In the genomic region with DNA sequence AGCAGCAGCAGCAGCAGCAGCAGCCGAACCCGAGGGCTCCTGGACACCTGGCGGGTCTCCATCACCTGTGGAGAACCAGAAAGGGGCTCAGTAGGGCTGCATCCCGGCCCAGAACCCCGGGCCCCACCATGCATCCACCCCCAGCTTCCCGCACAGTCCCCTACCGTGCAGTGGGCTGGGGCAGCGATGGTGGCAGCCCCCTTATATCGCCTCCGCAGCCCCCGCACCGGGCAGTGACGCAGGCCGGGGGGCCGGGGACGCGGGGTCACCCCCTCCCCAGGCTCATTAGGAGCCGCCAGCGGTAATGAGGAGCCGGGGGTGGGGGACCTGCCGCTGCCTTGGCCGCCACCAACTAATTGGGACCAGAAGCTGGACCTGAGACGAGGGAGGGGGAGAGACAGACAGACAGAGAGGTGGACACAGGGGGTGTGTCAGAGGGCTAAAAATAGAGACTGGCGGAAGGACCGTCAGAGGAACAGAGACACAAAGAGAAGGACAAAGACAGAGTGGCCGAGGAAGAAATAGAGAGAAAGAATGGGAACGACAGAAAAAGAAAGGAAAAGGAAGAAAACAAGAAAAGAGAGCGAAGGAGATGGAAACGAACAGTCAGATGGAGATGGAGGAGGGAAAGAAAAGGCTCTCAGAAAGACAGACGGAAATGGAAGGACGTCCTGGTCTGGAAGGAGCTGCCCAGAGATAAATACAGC, we compare ENCODE assay signal across 12 cellular contexts. TPM values are rescaled to one million over a fixed set of nuclear protein-coding genes. Genes with fewer than 3 reads are reported as not detected.
DNase-seq lines count a peak whose midpoint lies in the region; ATAC-seq, FAIRE-seq and TF ChIP-seq lines count a peak whose summit lies in the region.
"Had no signal": no experiment of that assay in that cellular context is flagged by ENCODE, and none has a peak within 500 bp of the region (broad histone marks: within the 10 kb centered on the region; RNA-seq: fewer than 3 reads in every experiment).

A gene with protein sequence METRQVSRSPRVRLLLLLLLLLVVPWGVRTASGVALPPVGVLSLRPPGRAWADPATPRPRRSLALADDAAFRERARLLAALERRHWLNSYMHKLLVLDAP (minus strand): TSS at position 164 of the 707 bp plus-strand sequence. CDS start 102 bp downstream, at position 62.

- no peak for DNase-seq in left ventricle myocardium inferior
- no peak for DNase-seq in Right ventricle myocardium superior
- no peak for DNase-seq in activated naive CD8-positive, alpha-beta T cell treated with anti-CD3 and anti-CD28 coated beads, Interleukin-2, amount 50 U/mL, for 24 hours
- DNase-seq in memory B cell (ENCODE audit: low spot score in 2 of 2): no peak
- no peak for DNase-seq in upper lobe of left lung
- DNase-seq in HEK293T (ENCODE audit: extremely low spot score): no peak
- no peak for DNase-seq in H54 (ENCODE audit: insufficient read length, low spot score)

- H3K27ac Mint-ChIP-seq in activated naive CD8-positive, alpha-beta T cell treated with anti-CD3 and anti-CD28 coated beads, Interleukin-2, amount 50 U/mL, for 24 hours: no peak within 1 kb of the TSS
- no peak within 1 kb of the TSS for H3K27ac Mint-ChIP-seq in memory B cell

- CTCF ChIA-PET in HEK293T (lab: Yijun Ruan, JAX): no interaction called here

- no peaks in the 10 kb centered on the region for H3K36me3 Mint-ChIP-seq in activated naive CD8-positive, alpha-beta T cell treated with anti-CD3 and anti-CD28 coated beads, Interleukin-2, amount 50 U/mL, for 24 hours (ENCODE audit: low read depth)
- H3K36me3 Mint-ChIP-seq in memory B cell: peaks cover 4% of the 10 kb centered on the region

- H3K27ac ChIP-seq in left ventricle myocardium inferior (replicated peaks) (no peak within 1 kb of the TSS), upper lobe of left lung (no peak within 1 kb of the TSS)

- 9 to 14% methylated on average over 15 to 28 of the region's 31 CpGs for WGBS in upper lobe of left lung, 2 donors

- peaks cover 100% of the 10 kb centered on the region for H3K27me3 ChIP-seq in left ventricle myocardium inferior (ENCODE audit: low read depth)
- peaks cover 0 to 67% (median 40%) of the 10 kb centered on the region in 4 donors for H3K27me3 ChIP-seq in upper lobe of left lung

- no peaks in the 10 kb centered on the region for H3K9me3 ChIP-seq in left ventricle myocardium inferior (replicated peaks)
- H3K9me3 ChIP-seq in upper lobe of left lung: no peaks in the 10 kb centered on the region

- H3K4me1 Mint-ChIP-seq in activated naive CD8-positive, alpha-beta T cell treated with anti-CD3 and anti-CD28 coated beads, Interleukin-2, amount 50 U/mL, for 24 hours: peaks cover 47% of the 10 kb centered on the region
- H3K4me1 Mint-ChIP-seq in memory B cell: peaks cover 41% of the 10 kb centered on the region

- TF ChIP-seq CTCF in left ventricle myocardium inferior (IDR thresholded peaks at IDR 0.05; ENCODE audit: borderline replicate concordance) (no peak), upper lobe of left lung (IDR thresholded peaks at IDR 0.05) (no peak)

- H3K4me1 ChIP-seq in left ventricle myocardium inferior (peaks cover 49% of the 10 kb centered on the region), upper lobe of left lung (peaks cover 28 to 49% (median 35%) of the 10 kb centered on the region in 4 donors)

- peak within 1 kb of the TSS; percentile 62 for H3K4me3 Mint-ChIP-seq in activated naive CD8-positive, alpha-beta T cell treated with anti-CD3 and anti-CD28 coated beads, Interleukin-2, amount 50 U/mL, for 24 hours
- peak within 1 kb of the TSS; percentile 75 for H3K4me3 Mint-ChIP-seq in memory B cell

- ATAC-seq in Right ventricle myocardium superior (ENCODE audit: poor library complexity): no peak
- no peak for ATAC-seq in activated naive CD8-positive, alpha-beta T cell treated with anti-CD3 and anti-CD28 coated beads, Interleukin-2, amount 50 U/mL, for 24 hours
- ATAC-seq in memory B cell (ENCODE audit: low read depth): no peak
- ATAC-seq in upper lobe of left lung (ENCODE audit: low FRiP score in 2 of 2): no peak
- no peak for ATAC-seq in HG03354 (IDR thresholded peaks at IDR 0.05; ENCODE audit: poor library complexity, severe bottlenecking, unreplicated experiment)
- ATAC-seq: HCT116 had no signal

- no peak for FAIRE-seq in H54 (lab: Jason Lieb, UNC)

- H3K27me3 Mint-ChIP-seq in activated naive CD8-positive, alpha-beta T cell treated with anti-CD3 and anti-CD28 coated beads, Interleukin-2, amount 50 U/mL, for 24 hours: peaks cover 91% of the 10 kb centered on the region
- peaks cover 63% of the 10 kb centered on the region for H3K27me3 Mint-ChIP-seq in memory B cell

- TF ChIP-seq POLR2A in upper lobe of left lung (IDR thresholded peaks at IDR 0.05) (no peak), H54 (IDR thresholded peaks at IDR 0.05; ENCODE audit: low read depth, low read length) (no peak)

- POLR2A ChIA-PET in HEK293T (lab: Yijun Ruan, JAX): interaction anchor here (3.2 kb wide), 1 partner anchor 20 kb away, joined by 13 read pairs; no protein-coding TSS in a partner anchor

- peak within 1 kb of the TSS; percentile 56 for H3K4me3 ChIP-seq in left ventricle myocardium inferior
- H3K4me3 ChIP-seq in upper lobe of left lung: peak within 1 kb of the TSS in 3 of 4 donors; percentile 17 to 29 (median 23)

- H3K36me3 ChIP-seq in left ventricle myocardium inferior: no peaks in the 10 kb centered on the region
- H3K36me3 ChIP-seq in upper lobe of left lung: no peaks in the 10 kb centered on the region

- TF ChIP-seq EP300 in upper lobe of left lung (IDR thresholded peaks at IDR 0.05): no peak

- intact Hi-C loops in left ventricle myocardium inferior (cut with micrococcal nuclease) (no loop called here), Right ventricle myocardium superior (cut with DNase I) (no loop called here)

- H3K9me3 Mint-ChIP-seq in activated naive CD8-positive, alpha-beta T cell treated with anti-CD3 and anti-CD28 coated beads, Interleukin-2, amount 50 U/mL, for 24 hours: no peaks in the 10 kb centered on the region
- no peaks in the 10 kb centered on the region for H3K9me3 Mint-ChIP-seq in memory B cell

TF ChIP-seq in HEK293T, 16 proteins besides CTCF, POLR2A, EP300 and RAD21:
- TF ChIP-seq LEF1 (IDR thresholded peaks at IDR 0.05; ENCODE audit: borderline replicate concordance) (no peak), ARNT (IDR thresholded peaks at IDR 0.05) (no peak), SUZ12 (IDR thresholded peaks at IDR 0.05) (no peak), L3MBTL2 (conservative IDR thresholded peaks at IDR 0.05) (no peak), NFRKB (IDR thresholded peaks at IDR 0.05) (no peak), CTBP1 (IDR thresholded peaks at IDR 0.05; ENCODE audit: borderline replicate concordance) (no peak), HDGF (IDR thresholded peaks at IDR 0.05; ENCODE audit: borderline replicate concordance) (no peak), FOXA1 (IDR thresholded peaks at IDR 0.05) (no peak), FOXK2 (IDR thresholded peaks at IDR 0.05) (no peak), SP1 (IDR thresholded peaks at IDR 0.05) (no peak), BHLHE40 (IDR thresholded peaks at IDR 0.05; ENCODE audit: borderline replicate concordance) (no peak), ZNF384 (IDR thresholded peaks at IDR 0.05) (no peak), TARDBP (IDR thresholded peaks at IDR 0.05) (no peak), FOXM1 (IDR thresholded peaks at IDR 0.05; ENCODE audit: borderline replicate concordance) (no peak), ELF4 (IDR thresholded peaks at IDR 0.05) (no peak)
- TF ChIP-seq, protein P1, sequence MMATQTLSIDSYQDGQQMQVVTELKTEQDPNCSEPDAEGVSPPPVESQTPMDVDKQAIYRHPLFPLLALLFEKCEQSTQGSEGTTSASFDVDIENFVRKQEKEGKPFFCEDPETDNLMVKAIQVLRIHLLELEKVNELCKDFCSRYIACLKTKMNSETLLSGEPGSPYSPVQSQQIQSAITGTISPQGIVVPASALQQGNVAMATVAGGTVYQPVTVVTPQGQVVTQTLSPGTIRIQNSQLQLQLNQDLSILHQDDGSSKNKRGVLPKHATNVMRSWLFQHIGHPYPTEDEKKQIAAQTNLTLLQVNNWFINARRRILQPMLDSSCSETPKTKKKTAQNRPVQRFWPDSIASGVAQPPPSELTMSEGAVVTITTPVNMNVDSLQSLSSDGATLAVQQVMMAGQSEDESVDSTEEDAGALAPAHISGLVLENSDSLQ (IDR thresholded peaks at IDR 0.05): no peak

RNA-seq across cellular contexts. Expression of the gene that starts here (rescaled TPM):
- total RNA-seq in left ventricle myocardium inferior: not detected
- total RNA-seq in Right ventricle myocardium superior: not detected
- total RNA-seq in upper lobe of left lung: not detected
- total RNA-seq: fibroblast of villous mesenchyme; myocyte; T-helper 1 cell treated with Interleukin-12 subunit alpha and Interleukin-12 subunit beta and Interleukin-4 antibody, amounts not matched to agents 30 ng/mL and 1 ng/mL, for 36 hours had no signal
